Comparison of ENCODE assay signal across 10 cellular contexts in genomic region chr14:68549057-68549421, GRCh38.
DNase-seq lines count a peak whose midpoint lies in the region; ATAC-seq, FAIRE-seq and TF ChIP-seq lines count a peak whose summit lies in the region.
"Had no signal": no experiment of that assay in that cellular context is flagged by ENCODE, and none has a peak within 500 bp of the region (broad histone marks: within the 10 kb centered on the region; RNA-seq: fewer than 3 reads in every experiment).

No MANE protein-coding gene starts in this region.

- TF ChIP-seq CTCF in AG04449 (IDR thresholded peaks at IDR 0.05; ENCODE audit: insufficient read depth, low read length, missing control alignments) = no peak
- no peak for TF ChIP-seq CTCF in esophagus muscularis mucosa (IDR thresholded peaks at IDR 0.05)
- TF ChIP-seq CTCF in osteoblast (IDR thresholded peaks at IDR 0.05; ENCODE audit: extremely low read depth, low read depth, low read length) = no peak

- peak; percentile 67 for TF ChIP-seq EP300 in esophagus muscularis mucosa (IDR thresholded peaks at IDR 0.05)

- no peak overlapping the region for H2AFZ ChIP-seq in osteoblast (ENCODE audit: low read length)

- H3K4me1 ChIP-seq in esophagus muscularis mucosa = peaks cover 80 to 100% (median 94%) of the 10 kb centered on the region in 4 donors
- H3K4me1 ChIP-seq in osteoblast (ENCODE audit: insufficient read depth, low read length) = peaks cover 36% of the 10 kb centered on the region

- no peak for ATAC-seq in HG02938 (IDR thresholded peaks at IDR 0.05; ENCODE audit: unreplicated experiment)

- H3K9me3 ChIP-seq in esophagus muscularis mucosa (no peaks in the 10 kb centered on the region), osteoblast (ENCODE audit: low read depth, low read length) (no peaks in the 10 kb centered on the region)

- H3K36me3 ChIP-seq in esophagus muscularis mucosa = no peaks in the 10 kb centered on the region
- no peaks in the 10 kb centered on the region for H3K36me3 ChIP-seq in osteoblast (ENCODE audit: insufficient read depth, low read length)

- CTCF ChIA-PET in AG04449 (lab: Yijun Ruan, JAX) = interaction anchor here (0.6 to 1.8 kb wide), 3 partner anchors 14 to 301 kb away, joined by 3 read pairs; no protein-coding TSS in a partner anchor

- no peak for TF ChIP-seq POLR2A in esophagus muscularis mucosa (IDR thresholded peaks at IDR 0.05; ENCODE audit: low read depth)

- no peaks in the 10 kb centered on the region for H3K27me3 ChIP-seq in esophagus muscularis mucosa
- no peaks in the 10 kb centered on the region for H3K27me3 ChIP-seq in osteoblast (ENCODE audit: insufficient read depth, low read length)

- H3K79me2 ChIP-seq in osteoblast (ENCODE audit: insufficient read depth, low read length) = no peaks in the 10 kb centered on the region

- WGBS in esophagus muscularis mucosa = 20% methylated on average over 1 of the region's 1 CpG

- POLR2A ChIA-PET in AG04449 (lab: Yijun Ruan, JAX) = interaction anchor here (0.5 to 2.0 kb wide), 4 partner anchors 236 to 299 kb away, joined by 3 to 9 read pairs (median 4); no protein-coding TSS in a partner anchor

- peak overlapping the region; percentile 90 to 96 (median 95) for H3K27ac ChIP-seq in esophagus muscularis mucosa (replicated peaks in 1 of 4)
- peak overlapping the region; percentile 99 for H3K27ac ChIP-seq in osteoblast (ENCODE audit: low read depth, low read length)

- H4K20me1 ChIP-seq in osteoblast (ENCODE audit: insufficient read depth, low read length) = no peaks in the 10 kb centered on the region

- FAIRE-seq in RCC 7860 (lab: Jason Lieb, UNC) = peak; percentile 87
- FAIRE-seq: frontal cortex had no signal

- intact Hi-C loops in esophagus muscularis mucosa (cut with DNase I) = loop anchor here (5.0 to 10.0 kb wide), 3 partner anchors 154 to 302 kb away; partner anchors contain the start of gene ZFP36L1

- DNase-seq in AG04449 (ENCODE audit: low read depth, low spot score) (peak; percentile 33), RCC 7860 (ENCODE audit: low spot score) (peak; percentile 92), esophagus muscularis mucosa (ENCODE audit: extremely low spot score) (no peak), osteoblast (ENCODE audit: insufficient read length, low spot score, missing footprints) (peak; percentile 87), HuH-7.5 (ENCODE audit: low spot score) (no peak), LoVo (ENCODE audit: low spot score) (no peak)
- no peak for DNase-seq in stimulated activated naive CD4-positive, alpha-beta T cell (lab: John Stamatoyannopoulos, UW)
- DNase-seq: activated CD8-positive, alpha-beta memory T cell treated with anti-CD3 and anti-CD28 coated beads, Interleukin-2, amount 50 U/mL, for 48 hours had no signal

- H3K4me3 ChIP-seq in AG04449 (ENCODE audit: low read depth, low read length) (no peak overlapping the region), esophagus muscularis mucosa (no peak overlapping the region), osteoblast (ENCODE audit: insufficient read depth, low read length) (peak overlapping the region; percentile 1)

- H3K4me2 ChIP-seq in osteoblast (ENCODE audit: insufficient read depth, low read length) = peak overlapping the region; percentile 37

Comparison
In these comparisons a context has a peak if more than half of its experiments do, and no peak if none do; other contexts are left out.
1. DNase-seq: peak in AG04449 (single experiment), RCC 7860 (single experiment) and osteoblast (single experiment); none in esophagus muscularis mucosa (single experiment), stimulated activated naive CD4-positive, alpha-beta T cell (0 of 6), HuH-7.5 (single experiment) and LoVo (single experiment).